Comparison of ENCODE assay signal across 32 cellular contexts in the genomic region with DNA sequence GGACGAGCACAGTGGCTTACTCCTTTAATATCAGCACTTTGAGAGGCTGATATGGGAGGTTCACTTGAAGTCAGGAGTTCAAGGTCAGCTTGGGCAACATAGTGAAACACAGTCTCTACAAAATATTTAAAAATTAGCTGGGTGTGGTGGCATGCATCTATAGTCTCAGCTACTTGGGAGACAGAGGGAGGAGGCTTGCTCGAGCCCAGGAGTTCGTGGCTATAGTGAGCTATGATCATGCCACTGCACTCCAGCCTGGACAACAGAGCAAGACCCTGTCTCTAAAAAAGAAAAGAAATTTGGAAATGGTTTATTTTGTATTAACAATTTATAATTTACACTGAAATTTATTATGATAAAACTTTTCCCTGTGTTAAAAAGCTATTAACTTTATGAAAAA. TPM values are rescaled to one million over a fixed set of nuclear protein-coding genes. Genes with fewer than 3 reads are reported as not detected.
"Had no signal": no experiment of that assay in that cellular context is flagged by ENCODE, and none has a peak within 500 bp of the region (broad histone marks: within the 10 kb centered on the region; RNA-seq: fewer than 3 reads in every experiment).

No MANE protein-coding gene starts in this region.

- H3K4me1 Mint-ChIP-seq: endodermal cell, naive B cell had no signal

- H3K27ac ChIP-seq: colonic mucosa, epithelial cell of prostate, esophagus squamous epithelium, gastrocnemius medialis, heart right ventricle, left lung, lower lobe of right lung had no signal

- H3K27ac Mint-ChIP-seq: dendritic cell treated with granulocyte-macrophage colony-stimulating factor and Interleukin-4, amounts not matched to agents 40 ng/mL and 50 ng/mL, for 4 days; endodermal cell; mesothelial cell of epicardium; naive B cell had no signal

- ATAC-seq: effector memory CD8-positive, alpha-beta T cell; esophagus mucosa; gastrocnemius medialis; heart right ventricle; left cardiac atrium; left lung; left ventricle myocardium superior; lower lobe of right lung; mucosa of descending colon had no signal

- DNase-seq: colonic mucosa; cortex of kidney; effector CD8-positive, alpha-beta T cell; effector memory CD8-positive, alpha-beta T cell; endodermal cell; erythroblast; esophagus squamous epithelium; foreskin fibroblast; foreskin melanocyte; gastrocnemius medialis; glutamatergic neuron; head of caudate nucleus; heart right ventricle; hippocampal formation; left cardiac atrium; left lung; left ventricle myocardium superior; lower lobe of right lung; mesenchymal stem cell; mucosa of descending colon; naive B cell had no signal

- H3K4me1 ChIP-seq: colonic mucosa, esophagus squamous epithelium, gastrocnemius medialis, heart right ventricle, left lung, lower lobe of right lung had no signal

- H3K4me3 ChIP-seq: colonic mucosa, esophagus squamous epithelium, gastrocnemius medialis, heart right ventricle, left lung, lower lobe of right lung, mucosa of descending colon had no signal

- H3K27me3 Mint-ChIP-seq: dendritic cell treated with granulocyte-macrophage colony-stimulating factor and Interleukin-4, amounts not matched to agents 40 ng/mL and 50 ng/mL, for 4 days; effector memory CD8-positive, alpha-beta T cell; naive B cell had no signal

- H3K9me3 Mint-ChIP-seq: dendritic cell treated with granulocyte-macrophage colony-stimulating factor and Interleukin-4, amounts not matched to agents 40 ng/mL and 50 ng/mL, for 4 days; effector memory CD8-positive, alpha-beta T cell; endodermal cell had no signal

- H3K27me3 ChIP-seq: colonic mucosa, esophagus squamous epithelium, gastrocnemius medialis, heart right ventricle, left lung had no signal

- H3K36me3 ChIP-seq: colonic mucosa, esophagus squamous epithelium, gastrocnemius medialis, left lung, lower lobe of right lung had no signal

- H3K4me3 Mint-ChIP-seq: dendritic cell treated with granulocyte-macrophage colony-stimulating factor and Interleukin-4, amounts not matched to agents 40 ng/mL and 50 ng/mL, for 4 days; effector memory CD8-positive, alpha-beta T cell; endodermal cell; mesothelial cell of epicardium; naive B cell had no signal

- H3K9me3 ChIP-seq: colonic mucosa, esophagus squamous epithelium, gastrocnemius medialis, left lung, lower lobe of right lung, mucosa of descending colon had no signal

- H3K36me3 Mint-ChIP-seq: naive B cell had no signal

RNA-seq across cellular contexts. Expression of gene ANGPTL3, which starts 1.7 kb away (rescaled TPM):
- total RNA-seq: dermis microvascular lymphatic vessel endothelial cell, endodermal cell, esophagus mucosa, esophagus squamous epithelium, glomerular endothelial cell, heart right ventricle, kidney epithelial cell, left cardiac atrium, left lung, left ventricle myocardium superior, lower leg skin, lower lobe of right lung, lung microvascular endothelial cell, mesenteric fat pad, mesothelial cell of epicardium, mucosa of descending colon, myocyte had no signal
